ENCODE assay signal across 2 cellular contexts in genomic region chr2:85238607-85239006, GRCh38.
TF ChIP-seq lines count a peak whose summit lies in the region.

No MANE protein-coding gene starts in this region.

TF ChIP-seq in HEK293, 187 proteins besides CTCF, POLR2A, EP300 and RAD21 (continued from another document and continues in another):
- peak; percentile 87 for TF ChIP-seq ZNF518A (tag by site-specific recombination; conservative IDR thresholded peaks at IDR 0.05; ENCODE audit: low read depth)
- TF ChIP-seq ZNF140 (tag by site-specific recombination; IDR thresholded peaks at IDR 0.05) = peak; percentile 57; the same call in 1 of the 2 replicates
- TF ChIP-seq ZXDB (tag by site-specific recombination; IDR thresholded peaks at IDR 0.05) = peak; percentile 46; the same call in 1 of the 2 replicates
- TF ChIP-seq ZNF664 (tag by site-specific recombination; IDR thresholded peaks at IDR 0.05) = 0 out of 2 replicates have a peak, but pooled peaks have one; percentile 41
- TF ChIP-seq WT1 (tag by site-specific recombination; IDR thresholded peaks at IDR 0.05) = no peak
- TF ChIP-seq ZNF341 (tag by site-specific recombination; IDR thresholded peaks at IDR 0.05; ENCODE audit: low read depth) = no peak
- TF ChIP-seq ZNF623 (tag by site-specific recombination; IDR thresholded peaks at IDR 0.05) = peak; percentile 66
- TF ChIP-seq PATZ1 (tag by site-specific recombination; IDR thresholded peaks at IDR 0.05) = no peak
- TF ChIP-seq ZBTB8A (tag by site-specific recombination; IDR thresholded peaks at IDR 0.05) = peak; percentile 75
- no peak for TF ChIP-seq ZNF354C (tag by site-specific recombination; IDR thresholded peaks at IDR 0.05; ENCODE audit: borderline replicate concordance, low read depth)
- no peak for TF ChIP-seq ZNF692 (tag by site-specific recombination; IDR thresholded peaks at IDR 0.05)
- peak; percentile 48 for TF ChIP-seq ZNF510 (tag by site-specific recombination; IDR thresholded peaks at IDR 0.05; ENCODE audit: insufficient replicate concordance)
- TF ChIP-seq ZNF292 (tag by site-specific recombination; IDR thresholded peaks at IDR 0.05; ENCODE audit: borderline replicate concordance, low read depth) = no peak
- 0 out of 2 replicates have a peak, but pooled peaks have one; percentile 29 for TF ChIP-seq ZNF433 (tag by site-specific recombination; IDR thresholded peaks at IDR 0.05; ENCODE audit: low read depth)
- TF ChIP-seq ZBTB21 (tag by site-specific recombination; IDR thresholded peaks at IDR 0.05) = 0 out of 2 replicates have a peak, but pooled peaks have one; percentile 21
- TF ChIP-seq ZNF155 (tag by site-specific recombination; IDR thresholded peaks at IDR 0.05) = no peak
- TF ChIP-seq SP2 (tag by site-specific recombination; IDR thresholded peaks at IDR 0.05) = no peak

TF ChIP-seq in WTC11, 78 proteins besides CTCF, POLR2A, EP300 and RAD21 (continued from another document):
- TF ChIP-seq PRDM15 (CRISPR knock-in tag; IDR thresholded peaks at IDR 0.05) (no peak), GRHL2 (CRISPR knock-in tag; IDR thresholded peaks at IDR 0.05; ENCODE audit: insufficient replicate concordance, severe bottlenecking) (no peak)
